In the genomic region with DNA sequence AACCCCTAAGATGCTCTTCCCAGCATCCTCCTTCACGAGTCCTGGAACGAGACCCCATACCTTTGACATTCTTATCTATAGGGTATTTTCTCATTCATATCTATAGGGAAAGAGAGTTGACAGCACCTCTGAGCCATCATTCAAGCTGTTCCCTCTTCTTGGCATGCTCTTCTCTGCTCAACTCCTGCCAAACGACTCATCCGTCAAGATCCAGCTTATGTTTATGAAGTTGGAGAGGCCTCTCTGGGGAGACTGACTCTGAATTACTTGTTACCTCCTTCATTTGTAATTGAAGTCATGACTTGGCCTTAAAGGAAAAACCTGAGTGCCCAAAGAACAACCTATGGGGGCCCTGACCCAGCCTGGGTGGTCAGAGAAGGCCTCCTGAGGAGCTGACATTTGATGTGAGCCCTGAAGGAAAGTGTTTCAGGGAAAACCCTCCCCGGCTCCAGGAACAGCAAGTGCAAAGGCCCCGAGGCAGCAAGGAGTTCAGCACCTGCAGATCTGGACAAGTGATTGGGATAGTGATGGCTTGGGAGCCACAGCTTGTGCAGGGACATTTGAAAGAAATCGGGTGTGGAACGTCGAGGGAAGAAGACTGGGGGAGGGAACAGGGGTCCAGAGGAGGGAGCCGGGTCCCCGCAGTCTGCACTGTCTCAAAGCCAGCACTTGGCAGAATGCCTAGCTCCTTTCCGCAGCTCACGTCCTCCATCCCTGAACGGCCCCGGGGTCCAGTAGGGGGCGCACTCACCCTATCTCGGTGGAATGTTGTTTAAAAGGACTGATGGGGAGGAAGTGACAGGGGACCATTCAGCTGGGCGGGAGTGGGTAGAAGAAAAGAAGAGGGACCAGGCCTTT, we compare ENCODE assay signal across 1 cellular context.
TF ChIP-seq lines count a peak whose summit lies in the region.

No MANE protein-coding gene starts in this region.

TF ChIP-seq in endothelial cell of umbilical vein, 7 proteins besides CTCF, POLR2A, EP300 and RAD21 (continued from another document):
- no peak for TF ChIP-seq POLR2AphosphoS5 (IDR thresholded peaks at IDR 0.05; ENCODE audit: insufficient read depth, low read depth, low read length)
